Comparison of ENCODE assay signal across 14 cellular contexts in the genomic region with DNA sequence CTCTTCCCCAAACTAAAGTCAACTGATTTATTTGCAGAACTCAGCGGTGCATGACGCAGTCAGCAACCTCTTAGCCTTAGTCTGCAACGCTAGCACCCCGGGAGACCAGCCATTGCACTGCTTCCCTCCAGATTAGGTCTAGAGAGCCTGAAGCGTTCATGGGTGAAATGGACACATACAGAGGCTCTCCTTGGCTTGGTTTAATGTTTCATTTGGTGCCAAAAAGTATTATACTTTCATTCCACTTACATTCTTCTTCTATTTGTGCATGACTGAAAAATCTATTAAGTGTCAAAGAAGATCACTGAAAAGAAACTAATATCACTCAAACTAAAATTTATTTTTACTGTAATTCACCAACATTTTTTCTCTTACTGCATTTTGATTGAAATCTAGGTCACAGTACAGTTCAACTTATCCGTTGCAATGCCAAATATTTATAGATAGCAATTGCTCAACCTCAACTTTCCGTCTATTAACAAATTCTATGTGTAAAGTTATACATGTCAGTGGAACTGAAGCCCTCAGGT.
DNase-seq lines count a peak whose midpoint lies in the region; ATAC-seq and TF ChIP-seq lines count a peak whose summit lies in the region.
"Had no signal": no experiment of that assay in that cellular context is flagged by ENCODE, and none has a peak within 500 bp of the region (broad histone marks: within the 10 kb centered on the region; RNA-seq: fewer than 3 reads in every experiment).

No MANE protein-coding gene starts in this region.

- TF ChIP-seq CTCF in nephron (IDR thresholded peaks at IDR 0.05; ENCODE audit: unreplicated experiment in 3 of 3): no peak

- peaks cover 11% of the 10 kb centered on the region for H3K4me1 Mint-ChIP-seq in nephron
- H3K4me1 Mint-ChIP-seq: activated naive CD4-positive, alpha-beta T cell treated with anti-CD3 and anti-CD28 coated beads, Interleukin-2, amount 50 U/mL, for 24 hours; CD4-positive, alpha-beta memory T cell had no signal

- no peaks in the 10 kb centered on the region for H3K9me3 Mint-ChIP-seq in nephron
- H3K9me3 Mint-ChIP-seq: activated naive CD4-positive, alpha-beta T cell treated with anti-CD3 and anti-CD28 coated beads, Interleukin-2, amount 50 U/mL, for 24 hours had no signal

- ATAC-seq in HG02763 (IDR thresholded peaks at IDR 0.05; ENCODE audit: unreplicated experiment) (no peak), HG02588 (IDR thresholded peaks at IDR 0.05; ENCODE audit: unreplicated experiment) (no peak), GM21360 (IDR thresholded peaks at IDR 0.05; ENCODE audit: unreplicated experiment) (no peak)
- ATAC-seq: heart left ventricle had no signal

- peak; percentile 22 for DNase-seq in D341Med (ENCODE audit: low spot score)
- DNase-seq in NCI-H2081 (lab: John Stamatoyannopoulos, UW): peak; percentile 24 to 77
- DNase-seq in UCSD-AML1 (lab: John Stamatoyannopoulos, UW; ENCODE audit: unreplicated experiment): peak; percentile 3
- DNase-seq in activated effector memory CD4-positive, alpha-beta T cell treated with anti-CD3 and anti-CD28 coated beads, Interleukin-2, amount 50 U/mL, for 16 hours: no peak
- DNase-seq: CD4-positive, alpha-beta memory T cell; central memory CD4-positive, alpha-beta T cell; heart left ventricle; left ventricle myocardium inferior; NK-92 treated with Interleukin-12 subunit alpha and Interleukin-12 subunit beta, amount 100 ng/mL, for 24 hours had no signal

- no peak overlapping the region for H3K4me3 Mint-ChIP-seq in nephron
- H3K4me3 Mint-ChIP-seq: activated naive CD4-positive, alpha-beta T cell treated with anti-CD3 and anti-CD28 coated beads, Interleukin-2, amount 50 U/mL, for 24 hours; CD4-positive, alpha-beta memory T cell had no signal

- H3K27ac Mint-ChIP-seq in nephron: peak overlapping the region; percentile 17 to 55 (median 53)
- H3K27ac Mint-ChIP-seq: activated naive CD4-positive, alpha-beta T cell treated with anti-CD3 and anti-CD28 coated beads, Interleukin-2, amount 50 U/mL, for 24 hours; CD4-positive, alpha-beta memory T cell had no signal

- no peaks in the 10 kb centered on the region for H3K27me3 Mint-ChIP-seq in nephron (ENCODE audit: low read depth)
- H3K27me3 Mint-ChIP-seq: activated naive CD4-positive, alpha-beta T cell treated with anti-CD3 and anti-CD28 coated beads, Interleukin-2, amount 50 U/mL, for 24 hours; CD4-positive, alpha-beta memory T cell had no signal

- no peaks in the 10 kb centered on the region for H3K36me3 Mint-ChIP-seq in nephron (ENCODE audit: low read depth)
- H3K36me3 Mint-ChIP-seq: activated naive CD4-positive, alpha-beta T cell treated with anti-CD3 and anti-CD28 coated beads, Interleukin-2, amount 50 U/mL, for 24 hours; CD4-positive, alpha-beta memory T cell had no signal
